Comparison of ENCODE assay signal across 1 cellular context in genomic region chr20:63339154-63340094, GRCh38.
TF ChIP-seq lines count a peak whose summit lies in the region.

No MANE protein-coding gene starts in this region.

TF ChIP-seq in A549, 52 proteins besides CTCF, POLR2A, EP300 and RAD21 (continued from another document):
- peak; percentile 25; the same call in 1 of the 2 replicates for TF ChIP-seq HES2 (IDR thresholded peaks at IDR 0.05)
